In genomic region chr1:82062206-82062605, GRCh38 we compare ENCODE assay signal across 37 cellular contexts.
"Had no signal": no experiment of that assay in that cellular context is flagged by ENCODE, and none has a peak within 500 bp of the region (broad histone marks: within the 10 kb centered on the region; RNA-seq: fewer than 3 reads in every experiment).

No MANE protein-coding gene starts in this region.

- H3K4me3 ChIP-seq: MG63, Peyer's patch had no signal

- ATAC-seq: activated T-cell treated with anti-CD3 and anti-CD28 coated beads, Interleukin-2, amount 50 U/mL, for 4 hours; PC-3; Right ventricle myocardium inferior; SK-N-SH treated with all-trans-retinoic acid at 6 μM for 48 hours had no signal

- H3K27ac Mint-ChIP-seq: activated B cell treated with CpG ODN at 0.5 μM for 24 hours; activated CD4-positive, alpha-beta memory T cell treated with anti-CD3 and anti-CD28 coated beads for 36 hours; activated naive CD8-positive, alpha-beta T cell treated with anti-CD3 and anti-CD28 coated beads for 36 hours; activated T-helper 1 cell treated with anti-CD3 and anti-CD28 coated beads, Interleukin-12 subunit alpha, Interleukin-12 subunit beta, Interleukin-2, Interleukin-4 antibody, amounts not matched to agents 30 ng/mL and 10 ng/mL and 1 ng/mL, durations not matched to agents 14 hours and 24 hours and 36 hours had no signal

- H3K27ac ChIP-seq: brain microvascular endothelial cell, Peyer's patch, RWPE1, VCaP had no signal

- H3K27me3 ChIP-seq: brain microvascular endothelial cell, MG63, Peyer's patch had no signal

- H3K4me3 Mint-ChIP-seq: activated B cell treated with CpG ODN at 0.5 μM for 24 hours; activated CD4-positive, alpha-beta memory T cell treated with anti-CD3 and anti-CD28 coated beads for 36 hours; activated naive CD8-positive, alpha-beta T cell treated with anti-CD3 and anti-CD28 coated beads for 36 hours; activated T-cell treated with anti-CD3 and anti-CD28 coated beads, Interleukin-2, amount 50 U/mL, for 4 hours; activated T-helper 1 cell treated with anti-CD3 and anti-CD28 coated beads, Interleukin-12 subunit alpha, Interleukin-12 subunit beta, Interleukin-2, Interleukin-4 antibody, amounts not matched to agents 30 ng/mL and 10 ng/mL and 1 ng/mL, durations not matched to agents 14 hours and 24 hours and 36 hours had no signal

- H3K4me1 ChIP-seq: Peyer's patch had no signal

- H3K9me3 Mint-ChIP-seq: activated CD4-positive, alpha-beta memory T cell treated with anti-CD3 and anti-CD28 coated beads for 36 hours; activated T-helper 1 cell treated with anti-CD3 and anti-CD28 coated beads, Interleukin-12 subunit alpha, Interleukin-12 subunit beta, Interleukin-2, Interleukin-4 antibody, amounts not matched to agents 30 ng/mL and 10 ng/mL and 1 ng/mL, durations not matched to agents 14 hours and 24 hours and 36 hours had no signal

- H3K36me3 ChIP-seq: brain microvascular endothelial cell, MG63, Peyer's patch had no signal

- H3K36me3 Mint-ChIP-seq: activated CD4-positive, alpha-beta memory T cell treated with anti-CD3 and anti-CD28 coated beads for 36 hours; activated naive CD8-positive, alpha-beta T cell treated with anti-CD3 and anti-CD28 coated beads for 36 hours had no signal

- H3K4me1 Mint-ChIP-seq: activated B cell treated with CpG ODN at 0.5 μM for 24 hours; activated naive CD8-positive, alpha-beta T cell treated with anti-CD3 and anti-CD28 coated beads for 36 hours had no signal

- DNase-seq: activated B cell treated with CpG ODN at 0.5 μM for 24 hours; activated CD4-positive, alpha-beta memory T cell treated with anti-CD3 and anti-CD28 coated beads for 36 hours; activated CD4-positive, alpha-beta T cell treated with anti-CD3 and anti-CD28 coated beads for 4 hours; activated CD4-positive, alpha-beta T cell treated with anti-CD3 and anti-CD28 coated beads, Interleukin-2, amount 50 U/mL, for 1 hour; activated CD4-positive, CD25-positive, alpha-beta regulatory T cell treated with anti-CD3 and anti-CD28 coated beads, Interleukin-2, amount 50 U/mL, for 72 hours; activated CD8-positive, alpha-beta memory T cell treated with anti-CD3 and anti-CD28 coated beads, Interleukin-2, amount 50 U/mL, for 4 hours; activated naive CD4-positive, alpha-beta T cell; activated naive CD4-positive, alpha-beta T cell treated with anti-CD3 and anti-CD28 coated beads, Interleukin-2, amount 50 U/mL, for 16 hours; activated naive CD8-positive, alpha-beta T cell treated with anti-CD3 and anti-CD28 coated beads for 36 hours; activated T-cell treated with anti-CD3 and anti-CD28 coated beads for 4 hours; activated T-cell treated with anti-CD3 and anti-CD28 coated beads, Interleukin-2, amount 50 U/mL, for 4 hours; amniotic stem cell; aorta; brain microvascular endothelial cell; central memory CD4-positive, alpha-beta T cell; Kasumi-1; KG1; MG63; NCI-H1048; NCI-H1105 treated with DMSO at 0.1 percent for 48 hours; NCI-H1436; NCI-H1694 treated with DMSO at 0.1 percent for 48 hours; NCI-H2029; NCI-H345; NCI-H524 treated with DMSO at 0.1 percent for 48 hours; PC-3; Peyer's patch; SIG-M5; SW 1271; T-helper 1 cell; T-helper 2 cell; T-helper 9 cell had no signal

- H3K27me3 Mint-ChIP-seq: activated B cell treated with CpG ODN at 0.5 μM for 24 hours had no signal

- H3K9me3 ChIP-seq: MG63, Peyer's patch had no signal
